ENCODE assay signal across 11 cellular contexts in the genomic region with DNA sequence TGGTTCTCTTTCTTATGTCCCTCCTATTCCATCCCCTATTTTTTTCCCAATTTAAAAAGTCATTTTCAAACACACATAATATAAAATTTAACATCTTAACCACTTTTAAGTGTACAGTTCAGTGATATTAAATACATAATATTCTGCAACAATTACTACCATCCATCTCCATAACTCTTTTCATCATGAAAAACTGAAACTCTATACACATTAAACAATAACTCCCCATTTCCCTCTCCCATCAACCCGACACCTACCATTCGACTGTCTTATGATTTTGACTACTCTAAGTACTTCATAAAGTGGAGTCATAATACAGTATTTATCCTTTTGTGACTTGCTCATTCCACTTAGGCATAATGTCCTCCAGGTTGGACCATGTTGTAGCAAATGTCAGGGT. TPM values are rescaled to one million over a fixed set of nuclear protein-coding genes. Genes with fewer than 3 reads are reported as not detected.
A peak's percentile ranks its signal among the peaks of the same experiment; 100 is the strongest.
DNase-seq lines count a peak whose midpoint lies in the region; ATAC-seq and TF ChIP-seq lines count a peak whose summit lies in the region.
"Had no signal": no experiment of that assay in that cellular context is flagged by ENCODE, and none has a peak within 500 bp of the region (broad histone marks: within the 10 kb centered on the region; RNA-seq: fewer than 3 reads in every experiment).

No MANE protein-coding gene starts in this region.

- peak overlapping the region; percentile 33 for H3K4me3 ChIP-seq in CD4-positive, CD25-positive, alpha-beta regulatory T cell (ENCODE audit: low read depth, low read length)
- H3K4me3 ChIP-seq in GM23248 (peak overlapping the region; percentile 85), psoas muscle (no peak overlapping the region), aorta (ENCODE audit: low read length in 2 of 2) (no peak overlapping the region)

- H3K4me2 ChIP-seq in GM23248 (ENCODE audit: unreplicated experiment), result peak overlapping the region; percentile 97

- H3K27ac Mint-ChIP-seq in CD4-positive, CD25-positive, alpha-beta regulatory T cell, result peak overlapping the region; percentile 1 to 33 (median 3)
- H3K27ac Mint-ChIP-seq in WTC11 (0 out of 2 replicates have a peak overlapping the region, but pooled peaks have one; percentile 2), memory B cell (no peak overlapping the region)
- H3K27ac Mint-ChIP-seq: stimulated activated naive B cell treated with anti-CD40 and anti-IgM and Interleukin-4, amounts not matched to agents 10 μg/mL and 1 μg/mL and 100 μg/mL, for 72 hours had no signal

- no peaks in the 10 kb centered on the region for H3K36me3 ChIP-seq in CD4-positive, CD25-positive, alpha-beta regulatory T cell (ENCODE audit: control insufficient read depth, insufficient read depth, low read length)
- H3K36me3 ChIP-seq in GM23248 (ENCODE audit: low read depth), result no peaks in the 10 kb centered on the region
- H3K36me3 ChIP-seq in psoas muscle (ENCODE audit: insufficient read depth in 1 of 2, low read depth in 1 of 2), result no peaks in the 10 kb centered on the region
- no peaks in the 10 kb centered on the region for H3K36me3 ChIP-seq in aorta (ENCODE audit: control insufficient read depth in 1 of 2, insufficient read depth in 2 of 2, low read length in 1 of 2)
- H3K36me3 ChIP-seq: brain microvascular endothelial cell had no signal

- 55 to 69% methylated on average over 2 of the region's 2 CpGs for WGBS in GM23248 (ENCODE audit: low coverage in 1 of 2, low lambda C conversion rate in 2 of 2, missing lambda C conversion rate in 2 of 2), 2 experiments
- 84 to 87% (median 86%) methylated on average over 2 of the region's 2 CpGs for WGBS in psoas muscle, 3 donors
- 92 to 95% methylated on average over 2 of the region's 2 CpGs for WGBS in aorta, 2 donors

- H3K36me3 Mint-ChIP-seq in CD4-positive, CD25-positive, alpha-beta regulatory T cell, result peaks cover 3% of the 10 kb centered on the region
- H3K36me3 Mint-ChIP-seq in WTC11 (no peaks in the 10 kb centered on the region), memory B cell (no peaks in the 10 kb centered on the region)

- peaks cover 75% of the 10 kb centered on the region for H3K79me2 ChIP-seq in GM23248 (ENCODE audit: insufficient read depth)

- ATAC-seq in CD4-positive, CD25-positive, alpha-beta regulatory T cell (ENCODE audit: low read depth in 2 of 2), result no peak
- no peak for ATAC-seq in WTC11
- no peak for ATAC-seq in memory B cell (ENCODE audit: low read depth)
- ATAC-seq in psoas muscle, result no peak
- ATAC-seq in aorta (ENCODE audit: low FRiP score), result no peak
- ATAC-seq: stimulated activated naive B cell treated with anti-CD40 and anti-IgM and Interleukin-4, amounts not matched to agents 10 μg/mL and 1 μg/mL and 100 μg/mL, for 72 hours had no signal

- H3F3A ChIP-seq in GM23248 (ENCODE audit: insufficient read depth), result peaks cover 19% of the 10 kb centered on the region

- no peaks in the 10 kb centered on the region for H4K20me1 ChIP-seq in GM23248 (ENCODE audit: insufficient read depth)

- H3K4me1 Mint-ChIP-seq in CD4-positive, CD25-positive, alpha-beta regulatory T cell, result peaks cover 13 to 68% (median 45%) of the 10 kb centered on the region in 4 donors
- H3K4me1 Mint-ChIP-seq in WTC11, result peaks cover 52% of the 10 kb centered on the region
- H3K4me1 Mint-ChIP-seq in memory B cell, result peaks cover 21% of the 10 kb centered on the region

- H2AFZ ChIP-seq in GM23248, result peak overlapping the region; percentile 95

- H3K27me3 ChIP-seq in CD4-positive, CD25-positive, alpha-beta regulatory T cell (ENCODE audit: control insufficient read depth, insufficient read depth, low read length), result no peaks in the 10 kb centered on the region
- H3K27me3 ChIP-seq in GM23248 (replicated peaks; ENCODE audit: insufficient read depth) (no peaks in the 10 kb centered on the region), psoas muscle (ENCODE audit: insufficient read depth in 3 of 3, low read length in 2 of 3) (no peaks in the 10 kb centered on the region), aorta (ENCODE audit: control insufficient read depth in 1 of 2, insufficient read depth in 2 of 2, low read length in 1 of 2) (no peaks in the 10 kb centered on the region)
- H3K27me3 ChIP-seq: brain microvascular endothelial cell had no signal

- H3K27ac ChIP-seq in CD4-positive, CD25-positive, alpha-beta regulatory T cell (ENCODE audit: insufficient read depth, low read length, poor library complexity, severe bottlenecking), result peak overlapping the region; percentile 14
- H3K27ac ChIP-seq in GM23248, result no peak overlapping the region
- H3K27ac ChIP-seq in psoas muscle, result no peak overlapping the region
- no peak overlapping the region for H3K27ac ChIP-seq in aorta (ENCODE audit: low read depth in 1 of 2, low read length in 2 of 2)
- H3K27ac ChIP-seq: brain microvascular endothelial cell had no signal

- peaks cover 6% of the 10 kb centered on the region for H3K27me3 Mint-ChIP-seq in CD4-positive, CD25-positive, alpha-beta regulatory T cell
- H3K27me3 Mint-ChIP-seq in WTC11 (ENCODE audit: low read depth) (no peaks in the 10 kb centered on the region), memory B cell (no peaks in the 10 kb centered on the region)
- H3K27me3 Mint-ChIP-seq: stimulated activated naive B cell treated with anti-CD40 and anti-IgM and Interleukin-4, amounts not matched to agents 10 μg/mL and 1 μg/mL and 100 μg/mL, for 72 hours had no signal

- peaks cover 53% of the 10 kb centered on the region for H3K4me1 ChIP-seq in CD4-positive, CD25-positive, alpha-beta regulatory T cell (ENCODE audit: control insufficient read depth, insufficient read depth, low read length, poor library complexity, severe bottlenecking)
- peaks cover 30% of the 10 kb centered on the region for H3K4me1 ChIP-seq in GM23248 (ENCODE audit: insufficient read depth)
- H3K4me1 ChIP-seq in psoas muscle, result peaks cover 5% of the 10 kb centered on the region
- H3K4me1 ChIP-seq in aorta (ENCODE audit: control insufficient read depth in 1 of 2, insufficient read depth in 2 of 2, low read length in 2 of 2), result no peaks in the 10 kb centered on the region

- intact Hi-C loops in head of caudate nucleus (cut with DNase I) (loop anchor here (10.0 kb wide), 1 partner anchor 249 kb away; the partner anchor contains the start of gene EXOC6), psoas muscle (cut with DNase I) (loop anchor here in 1 of 2 donors (10.0 kb wide), 2 partner anchors 279 to 1731 kb away; no protein-coding TSS in a partner anchor), aorta (cut with DNase I) (no loop called here)

- in situ Hi-C loops in GM23248 (cut with MboI), result no loop called here

- no peaks in the 10 kb centered on the region for H3K9me3 Mint-ChIP-seq in CD4-positive, CD25-positive, alpha-beta regulatory T cell
- H3K9me3 Mint-ChIP-seq in WTC11 (no peaks in the 10 kb centered on the region), memory B cell (no peaks in the 10 kb centered on the region)
- H3K9me3 Mint-ChIP-seq: stimulated activated naive B cell treated with anti-CD40 and anti-IgM and Interleukin-4, amounts not matched to agents 10 μg/mL and 1 μg/mL and 100 μg/mL, for 72 hours had no signal

- no peaks in the 10 kb centered on the region for H3K9me3 ChIP-seq in CD4-positive, CD25-positive, alpha-beta regulatory T cell (ENCODE audit: control insufficient read depth in 2 of 2, low read length in 2 of 2)
- H3K9me3 ChIP-seq in GM23248 (ENCODE audit: low read depth) (no peaks in the 10 kb centered on the region), psoas muscle (no peaks in the 10 kb centered on the region), aorta (ENCODE audit: control insufficient read depth, low read length) (no peaks in the 10 kb centered on the region)

- H3K9me2 ChIP-seq in GM23248 (ENCODE audit: insufficient read depth), result no peaks in the 10 kb centered on the region

- no peak for DNase-seq in CD4-positive, CD25-positive, alpha-beta regulatory T cell
- no peak for DNase-seq in GM23248
- DNase-seq in WTC11 (ENCODE audit: low spot score), result no peak
- no peak for DNase-seq in memory B cell (ENCODE audit: low spot score in 2 of 2)
- DNase-seq in head of caudate nucleus, result no peak
- DNase-seq in NCI-H2196 treated with DMSO at 0.1 percent for 48 hours (lab: John Stamatoyannopoulos, UW; ENCODE audit: unreplicated experiment), result no peak
- DNase-seq in psoas muscle, result no peak
- DNase-seq in aorta, result no peak
- DNase-seq: brain microvascular endothelial cell; NCI-H1092; stimulated activated naive B cell treated with anti-CD40 and anti-IgM and Interleukin-4, amounts not matched to agents 10 μg/mL and 1 μg/mL and 100 μg/mL, for 72 hours had no signal

- peak overlapping the region in 3 of 4 donors; percentile 33 to 99 (median 91) for H3K4me3 Mint-ChIP-seq in CD4-positive, CD25-positive, alpha-beta regulatory T cell
- H3K4me3 Mint-ChIP-seq in WTC11 (peak overlapping the region; percentile 95), memory B cell (peak overlapping the region; percentile 1)

- POLR2A ChIA-PET in WTC11 (lab: Charles Lee), result interaction anchor here (0.9 kb wide), 1 partner anchor 21 kb away, joined by 3 read pairs; the partner anchor contains the start of gene IDE

- TF ChIP-seq CTCF in WTC11 (IDR thresholded peaks at IDR 0.05) (no peak), psoas muscle (IDR thresholded peaks at IDR 0.05) (no peak)

- H3K9ac ChIP-seq in GM23248, result peak overlapping the region; percentile 81

- CTCF ChIA-PET in WTC11 (lab: Charles Lee), result interaction anchor here (1.0 kb wide), 1 partner anchor 78 kb away, joined by 3 read pairs; no protein-coding TSS in a partner anchor

RNA-seq across cellular contexts. Expression of gene KIF11, which starts 2.6 kb away (rescaled TPM):
- total RNA-seq in CD4-positive, CD25-positive, alpha-beta regulatory T cell, result 3.0 TPM
- polyA plus RNA-seq in CD4-positive, CD25-positive, alpha-beta regulatory T cell, result 1 to 10 TPM; 2.1 to 6.8 (median 2.8) TPM
- total RNA-seq in GM23248 (2014; rRNA removed; shearing (Covaris generic)), result 12.5 and 16.2 TPM in 2 replicates
- polyA plus RNA-seq in GM23248 (2016; fragmentation: Nextera tagmentation; extraction: Ambion mirVana) (10.8 and 11.4 TPM in 2 replicates), psoas muscle (under 1 TPM; 0.08 to 0.40 (median 0.23) TPM), aorta (under 1 TPM; 0.23 to 0.88 TPM)
- total RNA-seq in WTC11 (2021) (46.0 to 55.7 TPM (median 47.5 TPM) in 3 replicates), psoas muscle (under 1 TPM; 0.21 to 0.34 (median 0.27) TPM), aorta (1 to 10 TPM in 1 of 2 donors, under 1 TPM in 1; 0.65 to 1.7 TPM)

RNA-seq across cellular contexts. Expression of gene IDE, which starts 21.6 kb away (rescaled TPM):
- 38.1 TPM for total RNA-seq in CD4-positive, CD25-positive, alpha-beta regulatory T cell
- 10 to 100 TPM; 17.0 to 29.9 (median 25.6) TPM for polyA plus RNA-seq in CD4-positive, CD25-positive, alpha-beta regulatory T cell
- total RNA-seq in GM23248 (2014; rRNA removed; shearing (Covaris generic)), result 22.8 and 26.4 TPM in 2 replicates
- polyA plus RNA-seq in GM23248 (2016; fragmentation: Nextera tagmentation; extraction: Ambion mirVana) (18.6 and 19.6 TPM in 2 replicates), psoas muscle (10 to 100 TPM in 2 of 3 donors, 1 to 10 TPM in 1; 9.2 to 30.6 (median 18.7) TPM), aorta (1 to 10 TPM; 8.8 to 8.9 TPM)
- total RNA-seq in WTC11 (2021) (44.0 to 50.5 TPM (median 45.2 TPM) in 3 replicates), psoas muscle (10 to 100 TPM; 48.8 to 69.3 (median 62.2) TPM), aorta (10 to 100 TPM; 33.1 to 42.3 TPM)

Comparison
In these comparisons a context has a peak if more than half of its experiments do, and no peak if none do; other contexts are left out.
1. H3K4me3 ChIP-seq: peak in CD4-positive, CD25-positive, alpha-beta regulatory T cell (single experiment) and GM23248 (single experiment); none in psoas muscle (single experiment) and aorta (0 of 2).
2. H3K4me3 Mint-ChIP-seq: peak in every context shown above with its lines; median percentile 95 in WTC11; 91 in CD4-positive, CD25-positive, alpha-beta regulatory T cell; 1 in memory B cell.